ENCODE assay signal across 1 cellular context in genomic region chr10:69087600-69088470, GRCh38.
TF ChIP-seq lines count a peak whose summit lies in the region.

TSS of gene SRGN (plus strand) at chr10:69088103. CDS start at chr10:69088158, 55 bp downstream.

TF ChIP-seq in GM12878, 131 proteins besides CTCF, POLR2A, EP300 and RAD21 (continued from another document):
- TF ChIP-seq BCLAF1 (IDR thresholded peaks at IDR 0.05) (0 out of 2 replicates have a peak, but pooled peaks have one; percentile 29), POLR2AphosphoS2 (IDR thresholded peaks at IDR 0.05; ENCODE audit: low read depth, low read length) (peak; percentile 97), E2F4 (IDR thresholded peaks at IDR 0.05; ENCODE audit: low read depth, low read length) (peak; percentile 30; the same call in 1 of the 2 replicates), PKNOX1 (IDR thresholded peaks at IDR 0.05) (0 out of 2 replicates have a peak, but pooled peaks have one; percentile 9), NFIC (IDR thresholded peaks at IDR 0.05; ENCODE audit: low read depth, low read length) (peak; percentile 86), IRF4 (IDR thresholded peaks at IDR 0.05; ENCODE audit: low read depth, low read length) (peak; percentile 62; the same call in 1 of the 2 replicates), HSF1 (IDR thresholded peaks at IDR 0.05; ENCODE audit: low read depth, low read length) (no peak), BCL11A (IDR thresholded peaks at IDR 0.05; ENCODE audit: low read depth, low read length) (0 out of 2 replicates have a peak, but pooled peaks have one; percentile 20), POU2F2 (IDR thresholded peaks at IDR 0.05; ENCODE audit: borderline replicate concordance, low read depth, low read length) (peak; percentile 97), IKZF1 (conservative IDR thresholded peaks at IDR 0.05) (peak; percentile 61), CREB1 (IDR thresholded peaks at IDR 0.05; ENCODE audit: low read depth) (peak; percentile 91), ATF2 (IDR thresholded peaks at IDR 0.05; ENCODE audit: low read length) (peak; percentile 80; the same call in 1 of the 2 replicates), MYB (IDR thresholded peaks at IDR 0.05; ENCODE audit: borderline replicate concordance, low read depth, low read length) (no peak), SMC3 (IDR thresholded peaks at IDR 0.05; ENCODE audit: borderline replicate concordance, low read length) (peak; percentile 5; the same call in 1 of the 2 replicates), RAD51 (IDR thresholded peaks at IDR 0.05) (0 out of 2 replicates have a peak, but pooled peaks have one; percentile 12), REST (IDR thresholded peaks at IDR 0.05; ENCODE audit: low read depth, low read length) (peak; percentile 55; the same call in 1 of the 2 replicates), POLR2AphosphoS5 (IDR thresholded peaks at IDR 0.05; ENCODE audit: low read length) (peak; percentile 100), MEF2B (IDR thresholded peaks at IDR 0.05; ENCODE audit: partially characterized antibody, poor library complexity, severe bottlenecking) (peak; percentile 69), TBL1XR1 (IDR thresholded peaks at IDR 0.05; ENCODE audit: low read depth, low read length) (peak; percentile 80; the same call in 1 of the 2 replicates), ZNF384 (IDR thresholded peaks at IDR 0.05; ENCODE audit: borderline replicate concordance, low read depth, low read length) (peak; percentile 68; the same call in 1 of the 2 replicates), SUZ12 (IDR thresholded peaks at IDR 0.05; ENCODE audit: unreplicated experiment) (no peak), NR2C2 (IDR thresholded peaks at IDR 0.05; ENCODE audit: borderline replicate concordance, control insufficient read depth, insufficient read length, low read depth) (no peak), ZNF217 (IDR thresholded peaks at IDR 0.05) (peak; percentile 41; the same call in 1 of the 2 replicates), TAF1 (IDR thresholded peaks at IDR 0.05; ENCODE audit: borderline replicate concordance, low read depth, low read length) (peak; percentile 97), CHD1 (IDR thresholded peaks at IDR 0.05; ENCODE audit: low read depth, low read length) (no peak), CREM (IDR thresholded peaks at IDR 0.05; ENCODE audit: low read depth) (peak; percentile 90), SMAD5 (IDR thresholded peaks at IDR 0.05; ENCODE audit: low read depth) (peak; percentile 98), SP1 (IDR thresholded peaks at IDR 0.05; ENCODE audit: low read depth, low read length) (peak; percentile 53), YY1 (IDR thresholded peaks at IDR 0.05; ENCODE audit: low read depth, low read length) (peak; percentile 56; the same call in 1 of the 2 replicates), DPF2 (IDR thresholded peaks at IDR 0.05) (peak; percentile 50; the same call in 1 of the 2 replicates), CHD4 (IDR thresholded peaks at IDR 0.05) (0 out of 2 replicates have a peak, but pooled peaks have one; percentile 57), PML (IDR thresholded peaks at IDR 0.05; ENCODE audit: low read length) (peak; percentile 98), MAX (IDR thresholded peaks at IDR 0.05; ENCODE audit: low read depth, low read length) (peak; percentile 64; the same call in 1 of the 2 replicates), WRNIP1 (IDR thresholded peaks at IDR 0.05; ENCODE audit: borderline replicate concordance, low read depth, low read length) (0 out of 2 replicates have a peak, but pooled peaks have one; percentile 96), FOXM1 (IDR thresholded peaks at IDR 0.05; ENCODE audit: low read depth, low read length) (peak; percentile 88), MTA3 (IDR thresholded peaks at IDR 0.05; ENCODE audit: borderline replicate concordance, low read length) (peak; percentile 43; the same call in 1 of the 2 replicates), SREBF1 (IDR thresholded peaks at IDR 0.05; ENCODE audit: low read length) (no peak), RBBP5 (conservative IDR thresholded peaks at IDR 0.05) (no peak)
